9 cellular contexts compared by ENCODE assay signal in the genomic region with DNA sequence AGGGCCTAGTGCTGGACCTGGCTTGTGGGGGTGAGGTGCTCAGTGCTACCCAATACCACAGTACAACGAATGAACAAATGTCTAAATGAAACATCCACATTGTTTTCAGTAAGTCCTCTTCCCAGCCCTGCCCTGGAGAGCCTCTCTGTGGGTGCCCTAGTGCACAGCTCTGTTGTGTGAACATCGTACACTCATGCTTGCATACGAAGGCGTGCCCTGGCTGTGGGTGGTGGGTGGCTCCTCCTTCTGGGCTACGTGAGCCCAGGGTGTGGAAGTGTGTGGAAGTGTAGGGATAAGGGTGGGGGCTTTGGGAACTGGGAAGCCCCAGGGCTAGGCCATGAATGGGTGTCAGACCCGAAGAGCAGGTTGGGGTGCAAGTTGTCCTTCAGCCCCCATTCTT. TPM values are rescaled to one million over a fixed set of nuclear protein-coding genes. Genes with fewer than 3 reads are reported as not detected.
A peak's percentile ranks its signal among the peaks of the same experiment; 100 is the strongest.
DNase-seq lines count a peak whose midpoint lies in the region; ATAC-seq and TF ChIP-seq lines count a peak whose summit lies in the region.
"Had no signal": no experiment of that assay in that cellular context is flagged by ENCODE, and none has a peak within 500 bp of the region (broad histone marks: within the 10 kb centered on the region; RNA-seq: fewer than 3 reads in every experiment).

No MANE protein-coding gene starts in this region.

- peaks cover 50% of the 10 kb centered on the region for H3K4me1 ChIP-seq in BLaER1

- no peak overlapping the region for H3K9ac ChIP-seq in BLaER1

- DNase-seq in chondrocyte (ENCODE audit: low spot score) (no peak), GOT3 (lab: John Stamatoyannopoulos, UW) (no peak), KBM-7 (no peak)
- no peak for DNase-seq in natural killer cell treated with Interleukin-12 subunit alpha and Interleukin-12 subunit beta and Interleukin-15 and Interleukin-18, amount 100 ng/mL, for 72 hours (ENCODE audit: low spot score)

- no peaks in the 10 kb centered on the region for H3K27me3 Mint-ChIP-seq in IgD-negative memory B cell
- H3K27me3 Mint-ChIP-seq in chondrocyte (ENCODE audit: low read depth): no peaks in the 10 kb centered on the region
- no peaks in the 10 kb centered on the region for H3K27me3 Mint-ChIP-seq in natural killer cell treated with Interleukin-12 subunit alpha and Interleukin-12 subunit beta and Interleukin-15 and Interleukin-18, amount 100 ng/mL, for 72 hours

- TF ChIP-seq CTCF in chondrocyte (IDR thresholded peaks at IDR 0.05): no peak

- H3K36me3 ChIP-seq in BLaER1: no peaks in the 10 kb centered on the region

- H3K4me1 Mint-ChIP-seq in IgD-negative memory B cell: peaks cover 0 to 2% (median 0%) of the 10 kb centered on the region in 3 donors
- H3K4me1 Mint-ChIP-seq in chondrocyte (ENCODE audit: low read depth): peaks cover 19% of the 10 kb centered on the region
- peaks cover 4 to 14% of the 10 kb centered on the region in 2 donors for H3K4me1 Mint-ChIP-seq in natural killer cell treated with Interleukin-12 subunit alpha and Interleukin-12 subunit beta and Interleukin-15 and Interleukin-18, amount 100 ng/mL, for 72 hours (ENCODE audit: low read depth in 2 of 2)

- H4K20me1 ChIP-seq in BLaER1: no peaks in the 10 kb centered on the region

- H3K4me3 ChIP-seq in BLaER1: no peak overlapping the region

- in situ Hi-C loops in KBM-7 (cut with MboI; ENCODE audit: low pct_unique_long_range_greater_than_20kb, low sequenced_read_pairs): no loop called here

- no peaks in the 10 kb centered on the region for H3K27me3 ChIP-seq in BLaER1

- H3K36me3 Mint-ChIP-seq in IgD-negative memory B cell: peaks cover 2% of the 10 kb centered on the region
- H3K36me3 Mint-ChIP-seq in chondrocyte (ENCODE audit: low read depth): no peaks in the 10 kb centered on the region
- no peaks in the 10 kb centered on the region for H3K36me3 Mint-ChIP-seq in natural killer cell treated with Interleukin-12 subunit alpha and Interleukin-12 subunit beta and Interleukin-15 and Interleukin-18, amount 100 ng/mL, for 72 hours

- H3K27ac Mint-ChIP-seq in IgD-negative memory B cell: no peak overlapping the region
- peak overlapping the region; percentile 51 for H3K27ac Mint-ChIP-seq in chondrocyte (ENCODE audit: unreplicated experiment)
- H3K27ac Mint-ChIP-seq in natural killer cell treated with Interleukin-12 subunit alpha and Interleukin-12 subunit beta and Interleukin-15 and Interleukin-18, amount 100 ng/mL, for 72 hours: peak overlapping the region; percentile 45 to 84

- no peaks in the 10 kb centered on the region for H3K9me3 ChIP-seq in BLaER1

- H3K27ac ChIP-seq in BLaER1: no peak overlapping the region

- ATAC-seq in natural killer cell treated with Interleukin-12 subunit alpha and Interleukin-12 subunit beta and Interleukin-15 and Interleukin-18, amount 100 ng/mL, for 72 hours: no peak
- ATAC-seq in GM18861 (IDR thresholded peaks at IDR 0.05; ENCODE audit: unreplicated experiment): no peak
- ATAC-seq in GM21619 (IDR thresholded peaks at IDR 0.05; ENCODE audit: unreplicated experiment): no peak

- no peaks in the 10 kb centered on the region for H3K9me3 Mint-ChIP-seq in IgD-negative memory B cell
- H3K9me3 Mint-ChIP-seq in chondrocyte (ENCODE audit: low read depth): no peaks in the 10 kb centered on the region
- no peaks in the 10 kb centered on the region for H3K9me3 Mint-ChIP-seq in natural killer cell treated with Interleukin-12 subunit alpha and Interleukin-12 subunit beta and Interleukin-15 and Interleukin-18, amount 100 ng/mL, for 72 hours

- H3K4me2 ChIP-seq in BLaER1: 0 out of 2 replicates have a peak overlapping the region, but pooled peaks have one; percentile 20

- peak overlapping the region; percentile 56 to 90 (median 86) for H3K4me3 Mint-ChIP-seq in IgD-negative memory B cell
- H3K4me3 Mint-ChIP-seq in chondrocyte (ENCODE audit: unreplicated experiment): peak overlapping the region; percentile 56
- peak overlapping the region; percentile 74 for H3K4me3 Mint-ChIP-seq in natural killer cell treated with Interleukin-12 subunit alpha and Interleukin-12 subunit beta and Interleukin-15 and Interleukin-18, amount 100 ng/mL, for 72 hours

RNA-seq across cellular contexts. Expression of gene NLRX1, which starts 0.6 kb away (rescaled TPM):
- 5.6 TPM for polyA plus RNA-seq in IgD-negative memory B cell
- 13.0 to 20.1 TPM (median 19.2 TPM) in 3 replicates for total RNA-seq in chondrocyte
- total RNA-seq in natural killer cell treated with Interleukin-12 subunit alpha and Interleukin-12 subunit beta and Interleukin-15 and Interleukin-18, amount 100 ng/mL, for 72 hours: 10 to 100 TPM; 13.0 to 14.1 TPM

RNA-seq across cellular contexts. Expression of gene NHERF4, which starts 17.3 kb away (rescaled TPM):
- polyA plus RNA-seq in IgD-negative memory B cell: not detected
- not detected in 3 replicates for total RNA-seq in chondrocyte
- under 1 TPM in 1 of 2 donors, not detected in 1; 0.64 TPM for total RNA-seq in natural killer cell treated with Interleukin-12 subunit alpha and Interleukin-12 subunit beta and Interleukin-15 and Interleukin-18, amount 100 ng/mL, for 72 hours

RNA-seq across cellular contexts. Expression of gene ABCG4, which starts 19.1 kb away (rescaled TPM):
- polyA plus RNA-seq in IgD-negative memory B cell: not detected
- total RNA-seq in chondrocyte: 0.80 to 2.5 TPM (median 2.0 TPM) in 3 replicates
- total RNA-seq in natural killer cell treated with Interleukin-12 subunit alpha and Interleukin-12 subunit beta and Interleukin-15 and Interleukin-18, amount 100 ng/mL, for 72 hours: not detected
- total RNA-seq: HT-29 had no signal

RNA-seq across cellular contexts. Expression of gene CBL, which starts 38.2 kb away (rescaled TPM):
- 10.0 TPM for polyA plus RNA-seq in IgD-negative memory B cell
- total RNA-seq in chondrocyte: 17.8 to 25.8 TPM (median 25.5 TPM) in 3 replicates
- total RNA-seq in natural killer cell treated with Interleukin-12 subunit alpha and Interleukin-12 subunit beta and Interleukin-15 and Interleukin-18, amount 100 ng/mL, for 72 hours: 10 to 100 TPM; 29.1 to 50.5 TPM

RNA-seq across cellular contexts. Expression of gene HINFP, which starts 46.6 kb away (rescaled TPM):
- polyA plus RNA-seq in IgD-negative memory B cell: 12.9 TPM
- 16.9 to 22.9 TPM (median 21.9 TPM) in 3 replicates for total RNA-seq in chondrocyte
- total RNA-seq in natural killer cell treated with Interleukin-12 subunit alpha and Interleukin-12 subunit beta and Interleukin-15 and Interleukin-18, amount 100 ng/mL, for 72 hours: 10 to 100 TPM; 33.4 to 49.5 TPM

Comparison
In these comparisons a context has a peak if more than half of its experiments do, and no peak if none do; other contexts are left out.
1. H3K27ac Mint-ChIP-seq: peak in chondrocyte (single experiment) and natural killer cell treated with Interleukin-12 subunit alpha and Interleukin-12 subunit beta and Interleukin-15 and Interleukin-18, amount 100 ng/mL, for 72 hours (2 of 2); none in IgD-negative memory B cell (0 of 3).
2. Peak in every context shown above with its lines, with median percentiles within 50 percentile points of each other: H3K4me3 Mint-ChIP-seq.